8 cellular contexts compared by ENCODE assay signal in the genomic region with DNA sequence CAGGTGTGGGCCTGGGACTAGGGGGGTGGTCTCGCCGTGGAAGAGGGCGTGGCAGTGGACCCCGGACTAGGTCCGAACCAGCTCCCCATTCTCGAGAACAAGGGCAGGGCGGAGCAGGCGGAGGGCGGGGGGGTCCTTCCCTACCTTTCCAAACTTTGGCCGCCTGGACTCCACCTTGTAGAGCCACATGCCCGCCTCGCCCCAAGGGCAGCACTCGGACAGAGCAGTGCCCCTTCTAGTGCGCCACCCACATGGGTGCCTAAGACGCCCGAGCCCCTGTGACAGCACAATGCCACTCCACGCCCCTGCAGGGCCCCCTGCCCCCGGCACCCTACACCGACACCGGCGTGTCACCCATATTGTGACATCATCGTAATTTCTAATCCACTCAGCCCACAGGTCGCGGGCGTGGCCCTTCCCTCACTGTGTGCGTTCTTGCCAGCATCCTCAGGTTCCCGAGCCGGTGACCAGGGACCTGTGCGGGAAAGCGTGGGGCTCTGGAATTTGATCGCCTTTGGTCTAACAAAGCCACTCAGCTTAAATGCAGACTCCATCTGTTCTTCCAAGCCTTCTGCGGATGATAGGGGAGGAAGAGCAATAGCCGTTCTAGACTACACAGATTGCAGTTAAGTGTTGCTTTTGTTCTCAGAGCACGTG. TPM values are rescaled to one million over a fixed set of nuclear protein-coding genes. Genes with fewer than 3 reads are reported as not detected.
DNase-seq lines count a peak whose midpoint lies in the region; TF ChIP-seq lines count a peak whose summit lies in the region.

No MANE protein-coding gene starts in this region.

- H3K27ac ChIP-seq in HUES48 (ENCODE audit: low read depth, low read length), result peak overlapping the region; percentile 96
- no peak overlapping the region for H3K27ac ChIP-seq in mesodermal cell (ENCODE audit: low read depth, low read length, severe bottlenecking)
- peak overlapping the region; percentile 96 for H3K27ac ChIP-seq in substantia nigra (ENCODE audit: low read depth, low read length, poor library complexity, severe bottlenecking)

- DNase-seq in AG04449 (ENCODE audit: low read depth, low spot score) (no peak), T-helper 1 cell (peak in 4 of 5 donors; percentile 18 to 27 (median 24)), cortex of kidney (lab: John Stamatoyannopoulos, UW) (peak; percentile 11), substantia nigra (lab: John Stamatoyannopoulos, UW) (peak in 13 of 49 donors; percentile 17 to 83 (median 51)), NCI-H226 (no peak)
- DNase-seq in NK-92 treated with Interleukin-12 subunit alpha and Interleukin-12 subunit beta, amount 100 ng/mL, for 24 hours (lab: John Stamatoyannopoulos, UW), result no peak

- CTCF ChIA-PET in AG04449 (lab: Yijun Ruan, JAX), result interaction anchor here (0.8 to 21.4 kb wide), 4 partner anchors 8 to 92 kb away, joined by 3 to 609 read pairs (median 61); partner anchors contain the start of gene PAFAH2

- H3K4me1 ChIP-seq in HUES48 (ENCODE audit: control insufficient read depth, insufficient read depth, low read length), result peaks cover 23% of the 10 kb centered on the region
- H3K4me1 ChIP-seq in mesodermal cell (ENCODE audit: control insufficient read depth, insufficient read depth, low read length, poor library complexity, severe bottlenecking), result peaks cover 14% of the 10 kb centered on the region

- 65 to 82% methylated on average over 6 to 34 of the region's 34 CpGs for WGBS in mesodermal cell (ENCODE audit: insufficient coverage in 2 of 2), 2 experiments

- H3K36me3 ChIP-seq in HUES48 (ENCODE audit: control insufficient read depth, insufficient read depth, low read length) (peaks cover 28% of the 10 kb centered on the region), mesodermal cell (ENCODE audit: control insufficient read depth, insufficient read depth, low read length) (peaks cover 30% of the 10 kb centered on the region)

- H3K9me3 ChIP-seq in HUES48 (ENCODE audit: control insufficient read depth, insufficient read depth, low read length) (no peaks in the 10 kb centered on the region), mesodermal cell (ENCODE audit: control insufficient read depth, low read length) (no peaks in the 10 kb centered on the region)

- no peak for TF ChIP-seq CTCF in AG04449 (IDR thresholded peaks at IDR 0.05; ENCODE audit: insufficient read depth, low read length, missing control alignments)

- POLR2A ChIA-PET in AG04449 (lab: Yijun Ruan, JAX), result no interaction called here

- H3K9ac ChIP-seq in HUES48 (ENCODE audit: low read depth, low read length), result peak overlapping the region; percentile 63

- H3K4me3 ChIP-seq in AG04449 (ENCODE audit: low read depth, low read length) (peak overlapping the region; percentile 59), HUES48 (ENCODE audit: low read depth, low read length) (peak overlapping the region; percentile 77), mesodermal cell (ENCODE audit: extremely low read depth, insufficient read depth, low read length, poor library complexity, severe bottlenecking) (peak overlapping the region; percentile 65)

- H3K27me3 ChIP-seq in HUES48 (ENCODE audit: control insufficient read depth, insufficient read depth, low read length), result no peaks in the 10 kb centered on the region

RNA-seq across cellular contexts. Expression of gene STMN1, which starts 0.6 kb away (rescaled TPM):
- polyA plus RNA-seq in mesodermal cell (2013, experiment 1 of 2), result 857 TPM
- polyA plus RNA-seq in mesodermal cell (2013, experiment 2 of 2), result 919 TPM

RNA-seq across cellular contexts. Expression of gene PAQR7, which starts 31.3 kb away (rescaled TPM):
- polyA plus RNA-seq in mesodermal cell (2013, experiment 1 of 2), result 8.0 TPM
- polyA plus RNA-seq in mesodermal cell (2013, experiment 2 of 2), result 8.1 TPM

RNA-seq across cellular contexts. Expression of gene AUNIP, which starts 47.5 kb away (rescaled TPM):
- polyA plus RNA-seq in mesodermal cell (2013, experiment 1 of 2), result 5.8 TPM
- polyA plus RNA-seq in mesodermal cell (2013, experiment 2 of 2), result 4.0 TPM

Comparison
In these comparisons a context has a peak if more than half of its experiments do, and no peak if none do; other contexts are left out.
1. DNase-seq: peak in T-helper 1 cell (4 of 5) and cortex of kidney (single experiment); none in AG04449 (single experiment), NCI-H226 (single experiment) and NK-92 treated with Interleukin-12 subunit alpha and Interleukin-12 subunit beta, amount 100 ng/mL, for 24 hours (single experiment).
2. Peak in every context shown above with its lines, with median percentiles within 50 percentile points of each other: H3K4me3 ChIP-seq.